8 cellular contexts compared by ENCODE assay signal in the genomic region with DNA sequence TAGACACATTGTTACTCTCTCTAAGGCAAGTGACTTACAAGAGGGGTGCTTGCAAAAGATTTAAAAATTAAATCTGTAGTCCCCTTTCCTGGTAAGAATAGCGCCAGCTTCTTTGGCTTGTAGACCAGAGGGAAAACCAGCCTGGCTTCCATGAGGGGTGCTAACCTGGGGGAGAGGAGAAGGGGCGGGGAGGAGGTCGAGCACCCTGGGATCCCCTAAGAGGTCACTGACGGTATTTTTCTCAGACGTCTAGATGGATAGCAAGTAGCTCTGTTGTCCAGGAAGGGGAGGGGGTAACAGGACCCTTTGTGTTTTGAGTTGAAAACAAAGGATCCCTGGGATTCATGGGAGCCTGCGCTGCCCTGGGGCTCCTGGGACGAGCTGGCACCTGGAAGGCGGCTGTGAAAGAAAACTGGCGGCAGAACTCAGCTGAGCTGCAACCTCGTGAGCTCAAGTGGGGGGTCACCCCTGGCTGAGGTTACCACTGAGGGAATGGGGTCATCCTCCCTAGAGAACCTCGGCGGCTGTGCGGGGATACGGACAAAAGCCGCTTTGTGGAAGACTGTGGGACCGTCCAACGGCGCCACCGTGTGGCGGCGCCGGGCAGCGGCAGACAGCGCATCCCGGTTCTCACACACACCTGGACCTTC. TPM values are rescaled to one million over a fixed set of nuclear protein-coding genes. Genes with fewer than 3 reads are reported as not detected.
A peak's percentile ranks its signal among the peaks of the same experiment; 100 is the strongest.
DNase-seq lines count a peak whose midpoint lies in the region; ATAC-seq, FAIRE-seq and TF ChIP-seq lines count a peak whose summit lies in the region.

No MANE protein-coding gene starts in this region.

- H3K4me2 ChIP-seq in K562 (ENCODE audit: insufficient read depth, low read length) = no peak overlapping the region

- peak; percentile 53 to 74 for TF ChIP-seq RAD21 in K562 (CRISPR knock-in tag; conservative IDR thresholded peaks at IDR 0.05 in 1 of 2, IDR thresholded peaks at IDR 0.05 in 1 of 2)

- no peak overlapping the region for H3K27ac ChIP-seq in K562 (ENCODE audit: extremely low read depth, low read depth, low read length)
- H3K27ac ChIP-seq in iPS-18a (ENCODE audit: low read length) = no peak overlapping the region
- no peak overlapping the region for H3K27ac ChIP-seq in small intestine (ENCODE audit: low read depth in 1 of 2, low read length in 1 of 2)

- FAIRE-seq in K562 (lab: Jason Lieb, UNC) = peak; percentile 70
- no peak for FAIRE-seq in small intestine (lab: Jason Lieb, UNC)

- no peak for TF ChIP-seq EP300 in K562 (IDR thresholded peaks at IDR 0.05; ENCODE audit: low read length)

- no peak overlapping the region for H2AFZ ChIP-seq in K562 (ENCODE audit: low read depth, low read length)

- no peaks in the 10 kb centered on the region for H3K9me1 ChIP-seq in K562 (ENCODE audit: control insufficient read depth, insufficient read depth, low read length)

- TF ChIP-seq POLR2A in K562 (conservative IDR thresholded peaks at IDR 0.05) = no peak

- POLR2A ChIA-PET in K562 (lab: Yijun Ruan, JAX) = interaction anchor here (0.8 to 1.3 kb wide), 2 partner anchors 139 to 299 kb away, joined by 3 to 4 read pairs; no protein-coding TSS in a partner anchor

- no peaks in the 10 kb centered on the region for H3K36me3 ChIP-seq in K562 (ENCODE audit: control insufficient read depth, insufficient read depth, low read length)
- H3K36me3 ChIP-seq in iPS-18a (ENCODE audit: control insufficient read depth, low read depth, low read length) = no peaks in the 10 kb centered on the region
- no peaks in the 10 kb centered on the region for H3K36me3 ChIP-seq in small intestine (ENCODE audit: control insufficient read depth in 2 of 2, insufficient read depth in 2 of 2, low read length in 2 of 2)

- CTCF ChIA-PET in K562 (lab: Yijun Ruan, JAX; ENCODE audit: low intra/inter-chr PET ratio) = interaction anchor here (0.7 to 2.3 kb wide), 3 partner anchors 39 to 544 kb away, joined by 3 to 11 read pairs (median 3); no protein-coding TSS in a partner anchor

- DNase-seq in GM10266 (ENCODE audit: extremely low spot score) = peak; percentile 67
- peak; percentile 14 for DNase-seq in GOT3 (lab: John Stamatoyannopoulos, UW)
- peak; percentile 6 for DNase-seq in LNCaP clone FGC (ENCODE audit: low read depth)
- peak in 4 of 5 donors; percentile 22 to 37 (median 33) for DNase-seq in T-helper 1 cell
- peak; percentile 67 to 82 (median 76) for DNase-seq in K562 (ENCODE audit: extremely low read depth in 1 of 4, low spot score in 3 of 4)
- peak; percentile 62 for DNase-seq in small intestine

- H3K4me1 ChIP-seq in K562 (replicated peaks in 1 of 2; ENCODE audit: control insufficient read depth in 2 of 2, insufficient read depth in 2 of 2, low read length in 2 of 2) (peaks cover 0 to 3% of the 10 kb centered on the region in 2 experiments; a peak in 2 of 5 replicates), iPS-18a (ENCODE audit: control insufficient read depth, low read depth, low read length) (peaks cover 9% of the 10 kb centered on the region), small intestine (ENCODE audit: control insufficient read depth in 2 of 2, insufficient read depth in 1 of 2, low read depth in 1 of 2, low read length in 1 of 2) (no peaks in the 10 kb centered on the region)

- 2% methylated on average over 21 of the region's 25 CpGs for WGBS in K562 (ENCODE audit: insufficient coverage, low coverage, missing lambda C conversion rate)
- 9 to 11% (median 9%) methylated on average over 25 of the region's 25 CpGs for WGBS in small intestine, 3 donors

- H3K9ac ChIP-seq in K562 (ENCODE audit: insufficient read depth in 1 of 2, low read depth in 2 of 2, low read length in 2 of 2) = no peak overlapping the region
- peak overlapping the region; percentile 53 for H3K9ac ChIP-seq in iPS-18a (ENCODE audit: low read length)

- TF ChIP-seq CTCF in GM10266 (IDR thresholded peaks at IDR 0.05; ENCODE audit: control insufficient read depth, insufficient read depth, low read depth, missing control alignments) = peak; percentile 90
- peak; percentile 73 for TF ChIP-seq CTCF in LNCaP clone FGC (IDR thresholded peaks at IDR 0.05; ENCODE audit: control insufficient read depth, extremely low read depth, insufficient read depth)
- peak; percentile 85 to 97 (median 85) for TF ChIP-seq CTCF in K562 (IDR thresholded peaks at IDR 0.05 in 2 of 3, conservative IDR thresholded peaks at IDR 0.05 in 1 of 3; ENCODE audit: insufficient read depth in 2 of 3, low read depth in 1 of 3, low read length in 3 of 3)

- intact Hi-C loops in K562 (cut with micrococcal nuclease) = loop anchor here (2.0 to 10.0 kb wide), 4 partner anchors 144 to 692 kb away; no protein-coding TSS in a partner anchor

- BruUV-seq in K562 (replicated peaks; lab: Mats Ljungman, UMichigan) = no TSS peak

- in situ Hi-C loops in K562 (cut with MboI) = loop anchor here (10.0 to 25.0 kb wide), 3 partner anchors 144 to 897 kb away; no protein-coding TSS in a partner anchor

- H3K9me3 ChIP-seq in K562 (replicated peaks; ENCODE audit: control insufficient read depth, insufficient read depth, low read depth, low read length) = no peaks in the 10 kb centered on the region
- H3K9me3 ChIP-seq in iPS-18a (ENCODE audit: control insufficient read depth, low read depth, low read length) = no peaks in the 10 kb centered on the region
- no peaks in the 10 kb centered on the region for H3K9me3 ChIP-seq in small intestine (ENCODE audit: control insufficient read depth, low read depth)

- ATAC-seq in K562 = peak; percentile 98
- no peak for ATAC-seq in GM21737 (IDR thresholded peaks at IDR 0.05; ENCODE audit: unreplicated experiment)

- H3K4me3 ChIP-seq in LNCaP clone FGC (ENCODE audit: low read depth, low read length) = no peak overlapping the region
- no peak overlapping the region for H3K4me3 ChIP-seq in K562
- peak overlapping the region; percentile 58 for H3K4me3 ChIP-seq in iPS-18a (ENCODE audit: low read length)
- H3K4me3 ChIP-seq in small intestine (ENCODE audit: low read depth in 1 of 2, low read length in 2 of 2) = peak overlapping the region in 1 of 2 donors; percentile 29

- no peaks in the 10 kb centered on the region for H3K79me2 ChIP-seq in K562 (ENCODE audit: control insufficient read depth, insufficient read depth, low read length)

- peaks cover 0 to 24% of the 10 kb centered on the region in 2 experiments; a peak in 3 of 5 replicates for H3K27me3 ChIP-seq in K562 (ENCODE audit: control insufficient read depth in 2 of 2, insufficient read depth in 2 of 2, low read length in 2 of 2)
- H3K27me3 ChIP-seq in iPS-18a (ENCODE audit: control insufficient read depth, insufficient read depth, low read length) = no peaks in the 10 kb centered on the region
- H3K27me3 ChIP-seq in small intestine (ENCODE audit: control insufficient read depth in 2 of 2, insufficient read depth in 2 of 2, low read length in 2 of 2) = no peaks in the 10 kb centered on the region

- H4K20me1 ChIP-seq in K562 (replicated peaks; ENCODE audit: control insufficient read depth, insufficient read depth, low read length) = no peaks in the 10 kb centered on the region; the same call in none of the 2 replicates

TF ChIP-seq in K562, 482 proteins besides CTCF, POLR2A, EP300 and RAD21 (continues in another document):
- no peak for TF ChIP-seq EZH2 (IDR thresholded peaks at IDR 0.05; ENCODE audit: borderline replicate concordance, low read depth, low read length)
- no peak for TF ChIP-seq TBP (optimal IDR thresholded peaks at IDR 0.05; ENCODE audit: low read depth, low read length)

RNA-seq across cellular contexts. Expression of gene MRPL19, which starts 37.8 kb away (rescaled TPM):
- 9.8 and 24.7 TPM in 2 replicates for total RNA-seq in K562 (2011; cell fraction: chromatin; rRNA removed; ENCODE audit: low replicate concordance)
- 15.3 and 20.7 TPM in 2 replicates for total RNA-seq in K562 (2011; cell fraction: nucleolus; rRNA removed)
- total RNA-seq in K562 (2011; cell fraction: nucleoplasm; rRNA removed) = 18.0 and 23.6 TPM in 2 replicates
- total RNA-seq in K562 (2014; rRNA removed) (64.3 and 65.9 TPM in 2 replicates), K562 (2014; rRNA removed; fragmentation: Illumina TruSeq; extraction: Trizol) (59.5 and 66.0 TPM in 2 replicates), K562 (2015; rRNA removed; fragmentation: Illumina TruSeq; extraction: Trizol) (54.3 and 56.3 TPM in 2 replicates), K562 (2021) (61.1 and 68.3 TPM in 2 replicates)
- polyA plus RNA-seq in K562 (2011; rRNA removed) (26.2 and 60.2 TPM in 2 replicates), K562 (2014; fragmentation: Illumina TruSeq; extraction: Trizol) (42.8 and 50.0 TPM in 2 replicates), K562 (2014; fragmentation: Nextera tagmentation; extraction: Ambion mirVana) (10 to 100 TPM in 1 of 2 experiments, 1 to 10 TPM in 1; 9.7 to 11.8 TPM), K562 (2014; rRNA removed) (56.1 and 70.0 TPM in 2 replicates), small intestine (10 to 100 TPM; 26.5 to 35.2 (median 29.7) TPM)
- 9.6 and 13.5 TPM in 2 replicates for polyA plus RNA-seq in K562 (2011; cell fraction: cytosol; rRNA removed)
- 8.6 and 9.7 TPM in 2 replicates for polyA plus RNA-seq in K562 (2011; cell fraction: nucleus; rRNA removed)
- 22.0 and 36.8 TPM in 2 replicates for polyA plus RNA-seq in K562 (2012)
- polyA minus RNA-seq in K562 (2011; rRNA and poly(A)+ RNA removed) = 45.2 and 53.2 TPM in 2 replicates
- 10.6 and 24.8 TPM in 2 replicates for polyA minus RNA-seq in K562 (2011; cell fraction: cytosol; rRNA and poly(A)+ RNA removed)
- 35.1 and 41.5 TPM in 2 replicates for polyA minus RNA-seq in K562 (2011; cell fraction: nucleus; rRNA and poly(A)+ RNA removed)

RNA-seq across cellular contexts. Expression of gene EVA1A, which starts 48.1 kb away (rescaled TPM):
- total RNA-seq in K562 (2011; cell fraction: chromatin; rRNA removed; ENCODE audit: low replicate concordance) = not detected in 2 replicates
- not detected in 2 replicates for total RNA-seq in K562 (2011; cell fraction: nucleolus; rRNA removed)
- total RNA-seq in K562 (2011; cell fraction: nucleoplasm; rRNA removed) = not detected in 2 replicates
- not detected in 2 replicates for total RNA-seq in K562 (2014; rRNA removed)
- not detected in 2 replicates for total RNA-seq in K562 (2014; rRNA removed; fragmentation: Illumina TruSeq; extraction: Trizol)
- not detected in 2 replicates for total RNA-seq in K562 (2015; rRNA removed; fragmentation: Illumina TruSeq; extraction: Trizol)
- total RNA-seq in K562 (2021) = not detected in 2 replicates
- not detected in 2 replicates for polyA plus RNA-seq in K562 (2011; rRNA removed)
- polyA plus RNA-seq in K562 (2011; cell fraction: cytosol; rRNA removed) = not detected in 2 replicates
- not detected in 2 replicates for polyA plus RNA-seq in K562 (2011; cell fraction: nucleus; rRNA removed)
- not detected in 2 replicates for polyA plus RNA-seq in K562 (2012)
- not detected in 2 replicates for polyA plus RNA-seq in K562 (2014; fragmentation: Illumina TruSeq; extraction: Trizol)
- polyA plus RNA-seq in K562 (2014; fragmentation: Nextera tagmentation; extraction: Ambion mirVana) = not detected
- not detected in 2 replicates for polyA plus RNA-seq in K562 (2014; rRNA removed)
- polyA minus RNA-seq in K562 (2011; rRNA and poly(A)+ RNA removed) = not detected in 2 replicates
- polyA minus RNA-seq in K562 (2011; cell fraction: cytosol; rRNA and poly(A)+ RNA removed) = not detected in 2 replicates
- polyA minus RNA-seq in K562 (2011; cell fraction: nucleus; rRNA and poly(A)+ RNA removed) = not detected in 2 replicates
- polyA plus RNA-seq in small intestine = 1 to 10 TPM in 2 of 3 donors, under 1 TPM in 1; 0.45 to 8.8 (median 1.1) TPM

Comparison
In these comparisons a context has a peak if more than half of its experiments do, and no peak if none do; other contexts are left out.
1. DNase-seq: peak in every context shown above with its lines; median percentile 76 in K562; 67 in GM10266; 62 in small intestine; 33 in T-helper 1 cell; 14 in GOT3; 6 in LNCaP clone FGC.